20 cellular contexts compared by ENCODE assay signal in the genomic region with DNA sequence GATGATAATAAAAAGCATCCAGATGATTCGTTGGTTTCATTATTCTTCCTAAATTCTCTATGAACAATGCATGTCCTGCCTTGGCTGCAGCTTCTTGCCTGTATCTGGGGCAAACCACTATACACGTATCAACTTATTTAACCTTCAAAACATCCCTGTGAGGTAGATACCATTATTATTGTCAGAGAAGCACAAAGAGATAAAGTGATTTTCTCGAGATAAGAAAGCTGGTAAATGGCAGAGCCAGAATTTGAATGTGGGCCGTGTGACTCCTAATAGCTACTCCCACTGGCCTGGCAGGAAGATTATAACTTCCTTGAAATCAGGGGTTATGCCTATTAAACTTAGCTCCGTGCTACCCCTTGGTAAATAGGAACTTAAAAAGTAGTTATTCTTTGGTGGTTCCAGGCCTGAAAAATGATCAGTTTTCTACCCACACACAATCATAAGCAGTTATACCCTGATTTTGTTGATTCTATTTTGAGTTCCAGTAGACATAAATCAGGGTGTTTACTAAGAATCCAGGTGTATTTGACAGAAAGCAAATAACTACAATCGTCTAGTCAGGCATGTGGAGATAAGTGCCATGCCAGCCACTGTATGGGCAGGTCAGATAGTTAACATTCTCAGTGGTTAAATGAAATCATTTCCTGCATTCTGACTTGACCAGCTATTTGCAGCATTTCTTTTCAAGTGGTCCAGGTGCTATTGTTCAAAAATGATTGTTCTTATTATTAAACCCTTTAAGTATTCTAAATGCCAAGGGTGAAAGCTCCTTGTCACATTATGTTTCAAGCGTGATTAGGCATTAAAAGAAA.
A peak's percentile ranks its signal among the peaks of the same experiment; 100 is the strongest.
DNase-seq lines count a peak whose midpoint lies in the region; TF ChIP-seq lines count a peak whose summit lies in the region.
"Had no signal": no experiment of that assay in that cellular context is flagged by ENCODE, and none has a peak within 500 bp of the region (broad histone marks: within the 10 kb centered on the region; RNA-seq: fewer than 3 reads in every experiment).

No MANE protein-coding gene starts in this region.

- DNase-seq in COLO668 (lab: John Stamatoyannopoulos, UW; ENCODE audit: unreplicated experiment) (peak; percentile 8), NCI-H1417 treated with DMSO at 0.1 percent for 48 hours (lab: John Stamatoyannopoulos, UW) (peak; percentile 56), SW480 (ENCODE audit: low spot score) (peak; percentile 84), kidney epithelial cell (ENCODE audit: low read depth) (peak; percentile 43), activated gamma-delta T cell treated with Interleukin-2 at 50 U/mL for 16 hours (no peak), NCI-H1092 treated with DMSO at 0.1 percent for 48 hours (lab: John Stamatoyannopoulos, UW) (no peak), NCI-H524 treated with DMSO at 0.1 percent for 48 hours (lab: John Stamatoyannopoulos, UW) (no peak), G401 (ENCODE audit: low spot score) (no peak)
- DNase-seq: activated CD8-positive, alpha-beta memory T cell treated with anti-CD3 and anti-CD28 coated beads, Interleukin-2, amount 50 U/mL, for 48 hours; activated gamma-delta T cell; adrenal gland; CD4-positive, CD25-positive, alpha-beta regulatory T cell; GOT3; Kasumi-1; left ventricle myocardium inferior; RPMI8226; T-cell; WERI-Rb-1 had no signal

- in situ Hi-C loops in G401 (cut with HindIII; ENCODE audit: low sequenced_read_pairs) = no loop called here

- TF ChIP-seq CTCF in kidney epithelial cell (IDR thresholded peaks at IDR 0.05; ENCODE audit: insufficient read depth, low read length, poor library complexity, severe bottlenecking) = no peak

- no peak overlapping the region for H3K4me3 ChIP-seq in kidney epithelial cell (ENCODE audit: low read depth, low read length)
- H3K4me3 ChIP-seq: adrenal gland, left ventricle myocardium inferior, right atrium auricular region, suprapubic skin had no signal

- H3K27me3 ChIP-seq in kidney epithelial cell (ENCODE audit: control insufficient read depth, insufficient read depth, low read length) = no peaks in the 10 kb centered on the region
- H3K27me3 ChIP-seq: adrenal gland, right atrium auricular region, suprapubic skin had no signal

- H3K36me3 ChIP-seq in kidney epithelial cell (ENCODE audit: control insufficient read depth, insufficient read depth, low read length) = no peaks in the 10 kb centered on the region
- H3K36me3 ChIP-seq: adrenal gland, left ventricle myocardium inferior, right atrium auricular region, suprapubic skin, WERI-Rb-1 had no signal

Comparison
In these comparisons a context has a peak if more than half of its experiments do, and no peak if none do; other contexts are left out.
1. DNase-seq: peak in COLO668 (single experiment), NCI-H1417 treated with DMSO at 0.1 percent for 48 hours (single experiment), SW480 (single experiment) and kidney epithelial cell (single experiment); none in activated gamma-delta T cell treated with Interleukin-2 at 50 U/mL for 16 hours (single experiment), NCI-H1092 treated with DMSO at 0.1 percent for 48 hours (single experiment), NCI-H524 treated with DMSO at 0.1 percent for 48 hours (single experiment) and G401 (single experiment).